ENCODE assay signal across 12 cellular contexts in genomic region chr10:69406302-69406811, GRCh38. TPM values are rescaled to one million over a fixed set of nuclear protein-coding genes. Genes with fewer than 3 reads are reported as not detected.
DNase-seq lines count a peak whose midpoint lies in the region; ATAC-seq and TF ChIP-seq lines count a peak whose summit lies in the region.
"Had no signal": no experiment of that assay in that cellular context is flagged by ENCODE, and none has a peak within 500 bp of the region (broad histone marks: within the 10 kb centered on the region; RNA-seq: fewer than 3 reads in every experiment).

No MANE protein-coding gene starts in this region.

- H3K4me1 Mint-ChIP-seq in CD14-positive monocyte (peaks cover 20% of the 10 kb centered on the region), T-cell (peaks cover 17 to 25% (median 21%) of the 10 kb centered on the region in 3 donors)
- H3K4me1 Mint-ChIP-seq in naive thymus-derived CD8-positive, alpha-beta T cell: peaks cover 12 to 30% (median 24%) of the 10 kb centered on the region in 4 donors
- H3K4me1 Mint-ChIP-seq in effector memory CD8-positive, alpha-beta T cell (ENCODE audit: low read depth in 2 of 2): peaks cover 15 to 16% of the 10 kb centered on the region in 2 donors

- intact Hi-C loops in CD14-positive monocyte (cut with micrococcal nuclease): loop anchor here (5.0 kb wide), 1 partner anchor 101 kb away; no protein-coding TSS in a partner anchor

- no peak overlapping the region for H3K4me3 Mint-ChIP-seq in CD14-positive monocyte
- no peak overlapping the region for H3K4me3 Mint-ChIP-seq in T-cell
- peak overlapping the region in 1 of 10 donors; percentile 36 for H3K4me3 Mint-ChIP-seq in naive thymus-derived CD8-positive, alpha-beta T cell
- no peak overlapping the region for H3K4me3 Mint-ChIP-seq in effector memory CD8-positive, alpha-beta T cell

- H3K9me3 Mint-ChIP-seq in CD14-positive monocyte: peaks cover 0 to 2% (median 0%) of the 10 kb centered on the region in 7 donors
- no peaks in the 10 kb centered on the region for H3K9me3 Mint-ChIP-seq in T-cell
- H3K9me3 Mint-ChIP-seq in naive thymus-derived CD8-positive, alpha-beta T cell: no peaks in the 10 kb centered on the region
- H3K9me3 Mint-ChIP-seq in effector memory CD8-positive, alpha-beta T cell: no peaks in the 10 kb centered on the region

- CTCF ChIA-PET in T-cell (lab: Charles Lee): interaction anchor here in 1 of 2 donors (1.2 to 1.7 kb wide), 2 partner anchors 14 to 101 kb away, joined by 4 to 9 read pairs; no protein-coding TSS in a partner anchor

- DNase-seq in CD14-positive monocyte (ENCODE audit: low spot score): no peak
- no peak for DNase-seq in T-cell
- peak; percentile 23 for DNase-seq in fibroblast of gingiva (ENCODE audit: low read depth)
- no peak for DNase-seq in naive thymus-derived CD8-positive, alpha-beta T cell
- no peak for DNase-seq in cerebellum (ENCODE audit: low spot score)
- DNase-seq in stimulated activated CD4-positive, alpha-beta T cell treated with anti-CD3 and anti-CD28 coated beads, Interleukin-2, amount 100 ng/mL, for 48 hours: no peak
- no peak for DNase-seq in effector memory CD8-positive, alpha-beta T cell
- DNase-seq in NCI-H345 (lab: John Stamatoyannopoulos, UW): no peak
- DNase-seq: activated CD8-positive, alpha-beta memory T cell treated with anti-CD3 and anti-CD28 coated beads, Interleukin-2, amount 50 U/mL, for 4 hours; NCI-H2081; SK-N-SH; stimulated activated CD4-positive, alpha-beta T cell treated with anti-CD3 and anti-CD28 coated beads, Interleukin-15, amount 100 ng/mL, for 24 hours had no signal

- H3K36me3 Mint-ChIP-seq in CD14-positive monocyte (peaks cover 31 to 34% of the 10 kb centered on the region in 2 donors), T-cell (peaks cover 21% of the 10 kb centered on the region)
- peaks cover under 1 to 20% (median 4%) of the 10 kb centered on the region in 3 donors for H3K36me3 Mint-ChIP-seq in naive thymus-derived CD8-positive, alpha-beta T cell
- H3K36me3 Mint-ChIP-seq in effector memory CD8-positive, alpha-beta T cell (ENCODE audit: insufficient read depth): peaks cover 36% of the 10 kb centered on the region

- POLR2A ChIA-PET in T-cell (lab: Charles Lee): interaction anchor here in 1 of 2 donors (0.7 kb wide), 2 partner anchors 18 to 859 kb away, joined by 3 to 6 read pairs; no protein-coding TSS in a partner anchor
- POLR2A ChIA-PET in naive thymus-derived CD8-positive, alpha-beta T cell (lab: Charles Lee): interaction anchor here (1.2 to 1.7 kb wide), 2 partner anchors 99 to 103 kb away, joined by 3 to 5 read pairs; no protein-coding TSS in a partner anchor

- H3K27ac Mint-ChIP-seq in CD14-positive monocyte (peak overlapping the region in 4 of 7 donors; percentile 15 to 74 (median 42)), T-cell (peak overlapping the region; percentile 55 to 84)
- H3K27ac Mint-ChIP-seq in naive thymus-derived CD8-positive, alpha-beta T cell: peak overlapping the region; percentile 8 to 92 (median 84)
- H3K27ac Mint-ChIP-seq in effector memory CD8-positive, alpha-beta T cell: peak overlapping the region in 1 of 2 donors; percentile 86

- H3K27me3 Mint-ChIP-seq in CD14-positive monocyte (ENCODE audit: low read depth in 3 of 3) (peaks cover 0 to 8% (median 2%) of the 10 kb centered on the region in 3 donors), T-cell (no peaks in the 10 kb centered on the region)
- H3K27me3 Mint-ChIP-seq in naive thymus-derived CD8-positive, alpha-beta T cell: no peaks in the 10 kb centered on the region
- H3K27me3 Mint-ChIP-seq in effector memory CD8-positive, alpha-beta T cell: no peaks in the 10 kb centered on the region

- TF ChIP-seq CTCF in CD14-positive monocyte (IDR thresholded peaks at IDR 0.05): no peak

- ATAC-seq in T-cell (replicated peaks in 1 of 4): no peak
- ATAC-seq in naive thymus-derived CD8-positive, alpha-beta T cell: no peak
- no peak for ATAC-seq in effector memory CD8-positive, alpha-beta T cell (replicated peaks)

RNA-seq across cellular contexts. Expression of gene TACR2, which starts 10.4 kb away (rescaled TPM):
- polyA plus RNA-seq in CD14-positive monocyte: under 1 TPM; 0.20 to 0.23 TPM
- total RNA-seq in T-cell: not detected
- not detected for total RNA-seq in naive thymus-derived CD8-positive, alpha-beta T cell
- polyA plus RNA-seq in naive thymus-derived CD8-positive, alpha-beta T cell: not detected
- 0.82 TPM for total RNA-seq in cerebellum

RNA-seq across cellular contexts. Expression of gene TSPAN15, which starts 44.9 kb away (rescaled TPM):
- polyA plus RNA-seq in CD14-positive monocyte: under 1 TPM in 1 of 2 donors, not detected in 1; 0.22 TPM
- 1 to 10 TPM; 2.9 to 8.2 (median 6.2) TPM for total RNA-seq in T-cell
- total RNA-seq in naive thymus-derived CD8-positive, alpha-beta T cell: under 1 TPM; 0.55 to 0.68 TPM
- 1 to 10 TPM in 1 of 3 donors, under 1 TPM in 1, not detected in 1; 0.92 to 1.1 TPM for polyA plus RNA-seq in naive thymus-derived CD8-positive, alpha-beta T cell
- total RNA-seq in cerebellum: 15.1 TPM
